ENCODE assay signal across 11 cellular contexts in the genomic region with DNA sequence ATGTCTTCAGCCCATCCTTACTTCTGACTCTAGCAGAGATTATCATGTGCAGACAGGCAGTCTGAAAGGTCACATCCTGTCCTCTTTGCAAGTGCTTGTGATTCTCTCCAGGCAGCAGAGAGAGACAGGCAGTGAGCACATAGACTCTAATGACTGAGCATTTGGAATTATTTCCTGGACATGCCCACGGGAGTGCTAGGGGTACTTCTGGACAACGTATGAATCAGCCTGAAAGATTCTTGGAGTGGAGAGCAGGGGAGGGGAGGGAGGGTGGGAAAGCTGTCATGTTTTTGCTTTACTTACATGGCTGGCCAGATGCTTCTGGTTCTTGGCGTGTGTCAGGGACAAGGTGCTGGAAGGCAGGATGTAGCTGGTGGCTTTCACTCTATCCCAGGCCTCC.
DNase-seq lines count a peak whose midpoint lies in the region; ATAC-seq and TF ChIP-seq lines count a peak whose summit lies in the region.
"Had no signal": no experiment of that assay in that cellular context is flagged by ENCODE, and none has a peak within 500 bp of the region (broad histone marks: within the 10 kb centered on the region; RNA-seq: fewer than 3 reads in every experiment).

No MANE protein-coding gene starts in this region.

- no peak overlapping the region for H2BK5ac ChIP-seq in neuronal stem cell (ENCODE audit: low read length)

- POLR2A ChIA-PET in PC-3 (lab: Charles Lee; ENCODE audit: unreplicated experiment): no interaction called here

- H2BK120ac ChIP-seq in neuronal stem cell (ENCODE audit: low read depth, low read length): no peak overlapping the region

- H3K4me3 ChIP-seq in PC-3 (ENCODE audit: low read length): no peak overlapping the region
- H3K4me3 ChIP-seq in fibroblast of mammary gland (ENCODE audit: control insufficient read depth, low read depth, low read length): no peak overlapping the region
- H3K4me3 ChIP-seq in neuronal stem cell (ENCODE audit: low read length in 2 of 2): no peak overlapping the region
- no peak overlapping the region for H3K4me3 ChIP-seq in Karpas-422 (ENCODE audit: low read length)
- H3K4me3 ChIP-seq: right lobe of liver had no signal

- H3K9me2 ChIP-seq in PC-3 (replicated peaks; ENCODE audit: low read length) (no peaks in the 10 kb centered on the region), Karpas-422 (replicated peaks; ENCODE audit: insufficient read depth, low read length) (no peaks in the 10 kb centered on the region)

- H3K27ac ChIP-seq in PC-3 (ENCODE audit: low read length) (no peak overlapping the region), neuronal stem cell (replicated peaks; ENCODE audit: low read length) (no peak overlapping the region), Karpas-422 (ENCODE audit: low read length) (no peak overlapping the region)
- H3K27ac ChIP-seq: right lobe of liver had no signal

- H3F3A ChIP-seq in PC-3 (ENCODE audit: low read length, unreplicated experiment): no peaks in the 10 kb centered on the region

- H3K79me1 ChIP-seq in neuronal stem cell (ENCODE audit: low read depth, low read length): no peaks in the 10 kb centered on the region

- BruUV-seq in PC-3 (replicated peaks; lab: Mats Ljungman, UMichigan): no TSS peak

- no peak overlapping the region for H4K91ac ChIP-seq in neuronal stem cell (ENCODE audit: low read depth, low read length, poor library complexity)

- no peaks in the 10 kb centered on the region for H3K9me3 ChIP-seq in PC-3 (ENCODE audit: low read length)
- H3K9me3 ChIP-seq in neuronal stem cell (replicated peaks in 1 of 2; ENCODE audit: control insufficient read depth in 2 of 2, insufficient read depth in 1 of 2, low read depth in 1 of 2, low read length in 2 of 2): no peaks in the 10 kb centered on the region
- H3K9me3 ChIP-seq in Karpas-422 (ENCODE audit: low read length): no peaks in the 10 kb centered on the region
- H3K9me3 ChIP-seq: right lobe of liver had no signal

- H3K79me2 ChIP-seq in PC-3 (ENCODE audit: low read length): no peaks in the 10 kb centered on the region
- no peaks in the 10 kb centered on the region for H3K79me2 ChIP-seq in Karpas-422 (ENCODE audit: low read length)

- no peak overlapping the region for H4K8ac ChIP-seq in neuronal stem cell (ENCODE audit: low read depth, low read length)

- DNase-seq in EL (peak; percentile 57), PC-3 (peak; percentile 4), fibroblast of mammary gland (ENCODE audit: low read depth) (peak; percentile 67), neuronal stem cell (ENCODE audit: low spot score) (no peak), Karpas-422 (no peak)
- no peak for DNase-seq in stimulated activated CD4-positive, alpha-beta T cell treated with anti-CD3 and anti-CD28 coated beads, Interleukin-4, amount 100 ng/mL, for 4 hours
- DNase-seq: activated gamma-delta T cell, GOT3, right lobe of liver had no signal

- no peak overlapping the region for H3K4ac ChIP-seq in neuronal stem cell (ENCODE audit: low read length)

- H3K27me3 ChIP-seq in PC-3 (ENCODE audit: low read length): peaks cover 19% of the 10 kb centered on the region
- H3K27me3 ChIP-seq in neuronal stem cell (ENCODE audit: control insufficient read depth in 3 of 3, insufficient read depth in 3 of 3, low read depth in 1 of 3, low read length in 3 of 3): no peaks in the 10 kb centered on the region
- no peaks in the 10 kb centered on the region for H3K27me3 ChIP-seq in Karpas-422 (ENCODE audit: low read length)
- H3K27me3 ChIP-seq: right lobe of liver had no signal

- H3K36me3 ChIP-seq in PC-3 (ENCODE audit: low read depth, low read length): no peaks in the 10 kb centered on the region
- H3K36me3 ChIP-seq in neuronal stem cell (replicated peaks in 1 of 2; ENCODE audit: control insufficient read depth in 2 of 2, insufficient read depth in 2 of 2, low read length in 2 of 2): no peaks in the 10 kb centered on the region
- H3K36me3 ChIP-seq in Karpas-422 (ENCODE audit: insufficient read depth, low read length): no peaks in the 10 kb centered on the region

- H2AK5ac ChIP-seq in neuronal stem cell (ENCODE audit: low read depth, low read length): no peak overlapping the region

- H4K20me1 ChIP-seq in PC-3 (ENCODE audit: low read length) (no peaks in the 10 kb centered on the region), Karpas-422 (ENCODE audit: insufficient read depth, low read depth, low read length) (no peaks in the 10 kb centered on the region)

- H3K9ac ChIP-seq in PC-3 (ENCODE audit: low read length) (no peak overlapping the region), neuronal stem cell (ENCODE audit: low read depth, low read length, poor library complexity) (no peak overlapping the region), Karpas-422 (ENCODE audit: low read length) (no peak overlapping the region)

- intact Hi-C loops in PC-3 (cut with micrococcal nuclease): no loop called here

- H3K4me2 ChIP-seq in PC-3 (ENCODE audit: low read length): no peak overlapping the region
- no peak overlapping the region for H3K4me2 ChIP-seq in neuronal stem cell (ENCODE audit: insufficient read depth, low read length, poor library complexity, severe bottlenecking)
- H3K4me2 ChIP-seq in Karpas-422 (ENCODE audit: low read depth, low read length, poor library complexity, severe bottlenecking): no peak overlapping the region

- H2AFZ ChIP-seq in PC-3 (ENCODE audit: low read length) (no peak overlapping the region), neuronal stem cell (ENCODE audit: low read length) (peak overlapping the region; percentile 11), Karpas-422 (ENCODE audit: low read length) (no peak overlapping the region)

- no peak overlapping the region for H2BK15ac ChIP-seq in neuronal stem cell (ENCODE audit: low read length)

- H2BK12ac ChIP-seq in neuronal stem cell (ENCODE audit: low read length): no peak overlapping the region

- CTCF ChIA-PET in PC-3 (lab: Charles Lee): interaction anchor here (0.6 kb wide), 1 partner anchor 1154 kb away, joined by 4 read pairs; no protein-coding TSS in a partner anchor

- H3K18ac ChIP-seq in neuronal stem cell (ENCODE audit: low read length): no peak overlapping the region

- H3K4me1 ChIP-seq in PC-3 (ENCODE audit: insufficient read depth, low read length): no peaks in the 10 kb centered on the region
- H3K4me1 ChIP-seq in neuronal stem cell (ENCODE audit: control insufficient read depth in 2 of 2, insufficient read depth in 1 of 2, low read depth in 1 of 2, low read length in 2 of 2): peaks cover 0 to 5% of the 10 kb centered on the region in 2 donors
- H3K4me1 ChIP-seq in Karpas-422 (ENCODE audit: low read length): no peaks in the 10 kb centered on the region
- H3K4me1 ChIP-seq: right lobe of liver had no signal

- no CpG with 5 or more reads among the region's 3 CpGs for WGBS in neuronal stem cell (ENCODE audit: extremely low coverage in 2 of 2, insufficient read length in 2 of 2, insufficient replicate concordance in 1 of 2), 2 donors

- no peak overlapping the region for H3K14ac ChIP-seq in neuronal stem cell (ENCODE audit: low read length)

- ATAC-seq in PC-3: 0 out of 2 replicates have a peak, but pooled peaks have one; percentile 15
- no peak for ATAC-seq in GM21723 (IDR thresholded peaks at IDR 0.05; ENCODE audit: unreplicated experiment)
- no peak for ATAC-seq in HG03045 (IDR thresholded peaks at IDR 0.05; ENCODE audit: unreplicated experiment)
- ATAC-seq: right lobe of liver had no signal

- no peak overlapping the region for H3K23ac ChIP-seq in neuronal stem cell (ENCODE audit: low read depth, low read length, poor library complexity)

- TF ChIP-seq CTCF in PC-3 (conservative IDR thresholded peaks at IDR 0.05; ENCODE audit: low read depth, low read length) (no peak), fibroblast of mammary gland (conservative IDR thresholded peaks at IDR 0.05; ENCODE audit: control insufficient read depth, insufficient read depth, low read depth, low read length) (no peak)

Comparison
In these comparisons a context has a peak if more than half of its experiments do, and no peak if none do; other contexts are left out.
1. DNase-seq: peak in EL (single experiment), PC-3 (single experiment) and fibroblast of mammary gland (single experiment); none in neuronal stem cell (single experiment), stimulated activated CD4-positive, alpha-beta T cell treated with anti-CD3 and anti-CD28 coated beads, Interleukin-4, amount 100 ng/mL, for 4 hours (0 of 2) and Karpas-422 (single experiment).